ENCODE assay signal across 8 cellular contexts in the genomic region with DNA sequence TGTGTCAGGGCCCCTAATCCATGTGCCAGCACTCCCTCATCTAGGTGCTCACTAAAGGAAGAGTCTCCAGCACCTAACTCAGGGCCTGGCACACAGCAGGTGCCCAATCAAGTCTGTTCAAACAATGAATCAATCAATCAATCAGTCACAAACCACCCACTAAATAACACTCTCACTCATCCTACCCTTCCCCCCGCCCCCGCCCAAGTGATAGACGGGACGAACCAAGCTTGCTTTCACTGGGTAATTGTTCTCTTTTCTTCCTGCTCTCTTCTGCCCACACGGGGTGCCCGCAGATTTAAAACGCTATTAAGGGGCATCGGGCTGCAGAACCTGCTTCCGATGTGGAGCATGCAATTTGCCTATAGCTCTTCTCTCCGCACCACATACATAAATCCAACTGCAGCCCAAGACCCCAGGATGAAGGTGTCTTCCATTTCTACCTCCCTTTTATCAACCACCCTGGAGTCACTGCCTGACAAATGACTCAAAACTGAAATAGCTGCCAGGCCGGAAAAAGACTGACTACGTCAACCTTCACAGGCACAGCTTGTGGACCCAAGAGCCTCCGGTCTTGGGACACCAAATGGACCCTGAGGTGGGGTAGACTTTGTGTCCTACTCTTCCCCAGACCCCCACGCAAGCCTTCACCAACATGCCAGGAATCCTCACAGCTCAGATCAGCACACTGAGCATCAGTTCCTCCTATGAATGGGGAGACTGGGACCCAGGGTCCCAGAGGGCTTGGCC. TPM values are rescaled to one million over a fixed set of nuclear protein-coding genes. Genes with fewer than 3 reads are reported as not detected.
DNase-seq lines count a peak whose midpoint lies in the region; ATAC-seq and TF ChIP-seq lines count a peak whose summit lies in the region.

No MANE protein-coding gene starts in this region.

- no peak for TF ChIP-seq CTCF in BJ (IDR thresholded peaks at IDR 0.05; ENCODE audit: insufficient read depth, low read depth, low read length)
- no peak for TF ChIP-seq CTCF in PC-9 (conservative IDR thresholded peaks at IDR 0.05)
- no peak for TF ChIP-seq CTCF in ovary (IDR thresholded peaks at IDR 0.05)
- no peak for TF ChIP-seq CTCF in body of pancreas (IDR thresholded peaks at IDR 0.05)

- H3K79me2 ChIP-seq in PC-9 (ENCODE audit: low read depth): peaks cover 37% of the 10 kb centered on the region

- CTCF ChIA-PET in BJ (lab: Yijun Ruan, JAX) (interaction anchor here (1.1 to 1.4 kb wide), 2 partner anchors 25 to 39 kb away, joined by 3 to 4 read pairs; no protein-coding TSS in a partner anchor), PC-9 (lab: Charles Lee) (no interaction called here)

- H3K9me2 ChIP-seq in PC-9 (ENCODE audit: insufficient read depth): no peaks in the 10 kb centered on the region

- no peak for ATAC-seq in HG02571 (IDR thresholded peaks at IDR 0.05; ENCODE audit: unreplicated experiment)
- no peak for ATAC-seq in body of pancreas

- H3K4me3 ChIP-seq in BJ (ENCODE audit: low read depth, low read length): peak overlapping the region; percentile 68
- H3K4me3 ChIP-seq in PC-9: peak overlapping the region; percentile 87; the same call in 1 of the 2 replicates
- H3K4me3 ChIP-seq in duodenal mucosa (ENCODE audit: low read depth in 1 of 2, low read length in 2 of 2): peak overlapping the region; percentile 78 to 90
- H3K4me3 ChIP-seq in ovary: peak overlapping the region; percentile 96
- no peak overlapping the region for H3K4me3 ChIP-seq in body of pancreas

- H3K36me3 ChIP-seq in BJ (ENCODE audit: control insufficient read depth, insufficient read depth, low read length) (no peaks in the 10 kb centered on the region), PC-9 (ENCODE audit: low read depth) (no peaks in the 10 kb centered on the region), duodenal mucosa (ENCODE audit: control insufficient read depth in 1 of 2, insufficient read depth in 2 of 2, low read length in 2 of 2) (no peaks in the 10 kb centered on the region), ovary (no peaks in the 10 kb centered on the region), body of pancreas (replicated peaks in 1 of 2; ENCODE audit: insufficient read depth in 1 of 2, low read depth in 2 of 2) (no peaks in the 10 kb centered on the region)

- no peaks in the 10 kb centered on the region for H3K9me3 ChIP-seq in PC-9 (ENCODE audit: insufficient read depth, low read depth)
- no peaks in the 10 kb centered on the region for H3K9me3 ChIP-seq in duodenal mucosa (ENCODE audit: control insufficient read depth in 1 of 2, low read length in 2 of 2)
- no peaks in the 10 kb centered on the region for H3K9me3 ChIP-seq in ovary
- no peaks in the 10 kb centered on the region for H3K9me3 ChIP-seq in body of pancreas

- no TSS peak for BruUV-seq in PC-9 (replicated peaks; lab: Mats Ljungman, UMichigan)

- H3K27me3 ChIP-seq in BJ (ENCODE audit: control insufficient read depth, insufficient read depth, low read length): no peaks in the 10 kb centered on the region
- no peaks in the 10 kb centered on the region for H3K27me3 ChIP-seq in PC-9 (ENCODE audit: insufficient read depth, low read depth)
- H3K27me3 ChIP-seq in duodenal mucosa (ENCODE audit: control insufficient read depth in 1 of 2, insufficient read depth in 2 of 2, low read length in 2 of 2): no peaks in the 10 kb centered on the region
- H3K27me3 ChIP-seq in ovary: no peaks in the 10 kb centered on the region
- H3K27me3 ChIP-seq in body of pancreas: no peaks in the 10 kb centered on the region

- POLR2A ChIA-PET in BJ (lab: Charles Lee): no interaction called here
- POLR2A ChIA-PET in PC-9 (lab: Charles Lee; ENCODE audit: unreplicated experiment): interaction anchor here (0.5 to 0.7 kb wide), 2 partner anchors 33 to 63 kb away, joined by 3 read pairs; no protein-coding TSS in a partner anchor

- 85 to 86% (median 85%) methylated on average over 14 of the region's 14 CpGs for WGBS in ovary, 3 donors
- WGBS in body of pancreas, 2 donors: 52 to 76% methylated on average over 14 of the region's 14 CpGs

- intact Hi-C loops in PC-9 (cut with micrococcal nuclease; ENCODE audit: unreplicated experiment) (no loop called here), ovary (cut with DNase I) (loop anchor here in 2 of 4 donors (5.0 to 10.0 kb wide), 2 partner anchors 41 to 178 kb away; no protein-coding TSS in a partner anchor), body of pancreas (cut with DNase I) (no loop called here)

- H3F3A ChIP-seq in PC-9 (ENCODE audit: insufficient read depth, low read depth): no peaks in the 10 kb centered on the region

- DNase-seq in BJ (ENCODE audit: low read depth) (no peak), PC-9 (no peak), ovary (no peak), NCI-H2171 treated with DMSO at 0.1 percent for 48 hours (lab: John Stamatoyannopoulos, UW) (no peak), NCI-H524 treated with DMSO at 0.1 percent for 48 hours (lab: John Stamatoyannopoulos, UW) (no peak), body of pancreas (no peak)

- H4K20me1 ChIP-seq in PC-9 (ENCODE audit: insufficient read depth): no peaks in the 10 kb centered on the region

- H2AFZ ChIP-seq in PC-9: no peak overlapping the region

- no peak for TF ChIP-seq POLR2A in ovary (IDR thresholded peaks at IDR 0.05)
- TF ChIP-seq POLR2A in body of pancreas (IDR thresholded peaks at IDR 0.05): no peak

- H3K9ac ChIP-seq in duodenal mucosa (ENCODE audit: low read depth in 1 of 2, low read length in 2 of 2): peak overlapping the region; percentile 75 to 88

- H3K27ac ChIP-seq in PC-9 (no peak overlapping the region), duodenal mucosa (ENCODE audit: low read depth, low read length) (no peak overlapping the region), ovary (no peak overlapping the region), body of pancreas (peak overlapping the region in 1 of 4 donors; percentile 91)

- peak overlapping the region; percentile 99 for H3K4me2 ChIP-seq in PC-9

- TF ChIP-seq EP300 in ovary (IDR thresholded peaks at IDR 0.05): no peak

- peaks cover 37% of the 10 kb centered on the region for H3K4me1 ChIP-seq in PC-9 (replicated peaks; ENCODE audit: insufficient read depth)
- H3K4me1 ChIP-seq in duodenal mucosa (ENCODE audit: control insufficient read depth in 1 of 2, insufficient read depth in 2 of 2, low read length in 2 of 2): peaks cover 36 to 38% of the 10 kb centered on the region in 2 donors
- H3K4me1 ChIP-seq in ovary (ENCODE audit: insufficient read depth): peaks cover 5% of the 10 kb centered on the region
- H3K4me1 ChIP-seq in body of pancreas: peaks cover 42% of the 10 kb centered on the region

RNA-seq across cellular contexts. Expression of a gene that starts 1.7 kb away (rescaled TPM):
- 2.5 and 4.5 TPM in 2 replicates for polyA plus RNA-seq in BJ (2011; rRNA removed)
- polyA minus RNA-seq in BJ (2011; rRNA and poly(A)+ RNA removed): 2.6 and 3.9 TPM in 2 replicates
- 5.3 and 5.6 TPM in 2 replicates for total RNA-seq in PC-9 (2021)
- total RNA-seq in ovary: 1 to 10 TPM; 5.3 to 9.6 (median 7.1) TPM
- polyA plus RNA-seq in ovary: 1 to 10 TPM in 1 of 2 donors, under 1 TPM in 1; 0.58 to 3.2 TPM
- 1 to 10 TPM; 1.3 to 7.6 TPM for total RNA-seq in body of pancreas

Comparison
In these comparisons a context has a peak if more than half of its experiments do, and no peak if none do; other contexts are left out.
1. H3K4me3 ChIP-seq: peak in BJ (single experiment), PC-9 (single experiment), duodenal mucosa (2 of 2) and ovary (single experiment); none in body of pancreas (0 of 2).